ENCODE assay signal across 13 cellular contexts in the genomic region with DNA sequence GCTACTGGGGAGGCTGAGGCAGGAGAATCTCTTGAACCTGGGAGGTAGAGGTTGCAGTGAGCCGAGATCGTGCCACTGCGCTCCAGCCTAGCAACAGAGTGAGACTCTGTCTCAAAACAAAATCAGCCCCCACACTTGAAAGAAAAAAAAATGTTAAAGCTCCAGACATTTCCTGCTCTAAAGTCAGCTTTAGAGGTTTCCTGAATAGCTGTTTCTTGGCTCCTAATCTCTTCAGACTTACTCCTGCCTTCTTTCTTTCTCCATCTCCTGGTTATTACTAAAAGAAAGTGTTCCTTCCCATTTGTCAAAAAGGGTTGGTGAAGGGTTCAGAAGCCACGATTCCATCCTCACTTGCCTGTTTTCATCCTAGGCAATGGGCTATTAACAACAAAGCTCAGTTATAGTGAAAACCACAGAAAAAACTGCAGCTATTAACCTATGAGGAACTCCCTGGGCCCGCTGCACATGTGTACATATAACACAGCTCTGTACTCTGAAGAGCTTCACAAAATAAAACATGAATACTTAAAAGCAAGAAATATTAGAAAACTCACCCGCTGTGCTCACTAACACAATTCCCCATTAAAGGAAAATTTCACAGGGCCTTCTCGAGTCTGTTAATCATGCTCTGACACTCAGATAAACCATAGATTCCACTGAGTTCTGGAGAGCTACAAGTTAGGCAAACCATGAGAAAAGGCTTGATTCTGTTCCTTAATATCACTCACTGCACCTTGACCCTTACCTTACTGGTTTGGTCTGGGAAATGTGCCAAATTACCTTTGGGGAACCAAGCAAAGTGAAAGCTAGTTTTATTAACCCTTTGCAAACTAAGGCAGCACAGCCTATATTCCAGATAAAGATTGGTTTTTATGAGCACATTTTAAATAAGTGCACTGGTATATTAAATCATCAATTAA.
DNase-seq lines count a peak whose midpoint lies in the region; ATAC-seq and TF ChIP-seq lines count a peak whose summit lies in the region.
"Had no signal": no experiment of that assay in that cellular context is flagged by ENCODE, and none has a peak within 500 bp of the region (broad histone marks: within the 10 kb centered on the region; RNA-seq: fewer than 3 reads in every experiment).

No MANE protein-coding gene starts in this region.

- in situ Hi-C loops in transverse colon (cut with MboI; ENCODE audit: low pct_ligation_motif_present in 1 of 4, low pct_unique_long_range_greater_than_20kb in 1 of 4, low sequenced_read_pairs in 3 of 4) = no loop called here

- H3K9me3 ChIP-seq in SK-N-MC (ENCODE audit: low read depth, low read length) (no peaks in the 10 kb centered on the region), transverse colon (no peaks in the 10 kb centered on the region)
- H3K9me3 ChIP-seq: Caco-2, thoracic aorta had no signal

- WGBS in transverse colon (ENCODE audit: low coverage in 1 of 2), 2 donors = 10 to 38% methylated on average over 1 to 7 of the region's 7 CpGs

- H3K4me3 Mint-ChIP-seq in activated naive CD4-positive, alpha-beta T cell treated with anti-CD3 and anti-CD28 coated beads, Interleukin-2, amount 50 U/mL, for 24 hours = peak overlapping the region; percentile 58
- H3K4me3 Mint-ChIP-seq: brain had no signal

- TF ChIP-seq CTCF in transverse colon (IDR thresholded peaks at IDR 0.05) = no peak

- ATAC-seq in GM21360 (IDR thresholded peaks at IDR 0.05; ENCODE audit: unreplicated experiment) = no peak

- H3K9me3 Mint-ChIP-seq in activated naive CD4-positive, alpha-beta T cell treated with anti-CD3 and anti-CD28 coated beads, Interleukin-2, amount 50 U/mL, for 24 hours = no peaks in the 10 kb centered on the region

- intact Hi-C loops in transverse colon (cut with DNase I; ENCODE audit: low total_unique reads) = no loop called here

- H3K4me1 Mint-ChIP-seq in activated naive CD4-positive, alpha-beta T cell treated with anti-CD3 and anti-CD28 coated beads, Interleukin-2, amount 50 U/mL, for 24 hours = peaks cover 50% of the 10 kb centered on the region

- H3K27ac ChIP-seq in SK-N-MC (peak overlapping the region; percentile 70), transverse colon (peak overlapping the region; percentile 62 to 84 (median 79))

- H3K4me3 ChIP-seq in SK-N-MC (no peak overlapping the region), transverse colon (peak overlapping the region in 3 of 4 donors; percentile 7 to 37 (median 18))
- H3K4me3 ChIP-seq: skin epidermis, thoracic aorta had no signal

- no peak overlapping the region for H3K9ac ChIP-seq in SK-N-MC (ENCODE audit: insufficient read length)

- H3K36me3 ChIP-seq in SK-N-MC (ENCODE audit: insufficient read depth, low read length) (peaks cover 6% of the 10 kb centered on the region), transverse colon (peaks cover 0 to 15% (median 2%) of the 10 kb centered on the region in 4 donors)

- peak overlapping the region; percentile 42 for H3K27ac Mint-ChIP-seq in activated naive CD4-positive, alpha-beta T cell treated with anti-CD3 and anti-CD28 coated beads, Interleukin-2, amount 50 U/mL, for 24 hours

- H3K27me3 ChIP-seq in transverse colon = no peaks in the 10 kb centered on the region

- TF ChIP-seq POLR2A in transverse colon (IDR thresholded peaks at IDR 0.05) = no peak

- no peak for TF ChIP-seq EP300 in transverse colon (IDR thresholded peaks at IDR 0.05; ENCODE audit: low read depth)

- peaks cover 4% of the 10 kb centered on the region for H3K36me3 Mint-ChIP-seq in activated naive CD4-positive, alpha-beta T cell treated with anti-CD3 and anti-CD28 coated beads, Interleukin-2, amount 50 U/mL, for 24 hours

- no peaks in the 10 kb centered on the region for H3K27me3 Mint-ChIP-seq in activated naive CD4-positive, alpha-beta T cell treated with anti-CD3 and anti-CD28 coated beads, Interleukin-2, amount 50 U/mL, for 24 hours
- H3K27me3 Mint-ChIP-seq: brain had no signal

- peaks cover 0 to 27% (median 17%) of the 10 kb centered on the region in 4 donors for H3K4me1 ChIP-seq in transverse colon

- DNase-seq in activated naive CD4-positive, alpha-beta T cell (lab: John Stamatoyannopoulos, UW) = no peak
- DNase-seq in SK-N-MC (ENCODE audit: low read depth, low spot score) (no peak), iPS-NIHi11 (ENCODE audit: low spot score) (peak; percentile 32), transverse colon (peak; percentile 53), cerebellum (ENCODE audit: low spot score) (no peak), amygdala (lab: John Stamatoyannopoulos, UW) (no peak)
- DNase-seq: NCI-H2107 had no signal

Comparison
In these comparisons a context has a peak if more than half of its experiments do, and no peak if none do; other contexts are left out.
1. DNase-seq: peak in iPS-NIHi11 (single experiment) and transverse colon (single experiment); none in activated naive CD4-positive, alpha-beta T cell (0 of 4), SK-N-MC (single experiment), cerebellum (single experiment) and amygdala (0 of 56).